8 cellular contexts compared by ENCODE assay signal in the genomic region with DNA sequence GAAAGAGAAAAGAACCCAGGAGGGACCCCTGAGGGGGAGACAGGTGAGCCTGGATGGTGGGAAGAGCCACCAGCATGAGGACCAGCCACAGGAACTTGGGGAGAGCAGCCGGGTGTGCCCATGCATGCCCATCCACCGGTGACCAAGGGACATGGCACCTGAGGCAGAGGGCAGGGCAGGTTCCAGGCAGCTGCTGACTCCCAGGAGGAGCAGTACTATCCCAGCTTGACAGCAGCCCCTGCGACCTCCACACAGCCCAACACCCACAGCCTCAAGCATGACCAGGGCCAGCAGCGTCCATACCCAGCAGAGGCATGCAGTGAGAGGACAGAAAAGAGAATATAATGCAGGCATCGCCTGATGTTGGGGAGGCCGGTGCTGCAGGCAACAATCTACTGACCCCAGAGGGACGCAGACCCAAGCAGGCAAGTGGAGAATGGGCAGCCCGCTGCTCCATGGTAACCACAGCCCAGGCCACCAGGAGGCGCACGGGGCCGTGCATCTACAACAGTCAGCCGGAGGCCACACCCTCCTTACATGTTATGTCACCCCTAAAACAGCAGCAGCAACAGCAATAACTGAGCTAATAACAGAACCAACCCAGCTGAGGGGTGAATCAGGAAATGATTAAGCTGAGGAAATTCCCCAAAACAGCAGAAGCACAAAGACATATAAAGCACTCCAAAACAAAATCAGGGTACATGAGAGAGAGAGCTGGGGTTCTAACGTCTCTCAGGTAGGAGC. TPM values are rescaled to one million over a fixed set of nuclear protein-coding genes. Genes with fewer than 3 reads are reported as not detected.
A peak's percentile ranks its signal among the peaks of the same experiment; 100 is the strongest.
DNase-seq lines count a peak whose midpoint lies in the region; ATAC-seq and TF ChIP-seq lines count a peak whose summit lies in the region.

No MANE protein-coding gene starts in this region.

- DNase-seq in GM12865 (ENCODE audit: low read depth) (peak; percentile 92), HAP-1 (ENCODE audit: low spot score in 2 of 2) (peak; percentile 16 to 84), M059J (ENCODE audit: low read depth) (peak; percentile 1), left colon (peak; percentile 74 to 91), cerebellar nuclear complex (lab: John Stamatoyannopoulos, UW) (no peak)
- DNase-seq in central memory CD4-positive, alpha-beta T cell, result peak; percentile 75
- peak; percentile 84 for DNase-seq in stimulated activated CD4-positive, alpha-beta T cell treated with anti-CD3 and anti-CD28 coated beads, Interleukin-4, amount 100 ng/mL, for 1 hour

- TF ChIP-seq CTCF in GM12865 (IDR thresholded peaks at IDR 0.05; ENCODE audit: insufficient read depth, low read depth, low read length, missing control alignments), result peak; percentile 99

- no peaks in the 10 kb centered on the region for H3K9me3 ChIP-seq in HAP-1

- no peaks in the 10 kb centered on the region for H3K4me1 ChIP-seq in HAP-1

- no peaks in the 10 kb centered on the region for H3K27me3 ChIP-seq in HAP-1 (ENCODE audit: low read depth)

- H3K36me3 ChIP-seq in HAP-1 (replicated peaks), result no peaks in the 10 kb centered on the region

- in situ Hi-C loops in HAP-1 (cut with MboI; ENCODE audit: low sequenced_read_pairs), result no loop called here

- ATAC-seq in activated CD4-positive, CD25-positive, alpha-beta regulatory T cell treated with anti-CD3 and anti-CD28 coated beads, Interleukin-2, amount 50 U/mL, for 24 hours, result peak; percentile 99
- ATAC-seq in left colon, result peak; percentile 97

- intact Hi-C loops in left colon (cut with DNase I, micrococcal nuclease), result loop anchor here in 1 of 2 donors (10.0 kb wide), 1 partner anchor 191 kb away; no protein-coding TSS in a partner anchor

- H3K4me3 ChIP-seq in GM12865 (ENCODE audit: low read depth, low read length) (no peak overlapping the region), HAP-1 (no peak overlapping the region)

RNA-seq across cellular contexts. Expression of gene ANKMY1, which starts 44.1 kb away (rescaled TPM):
- 7.1 and 10.8 TPM in 2 replicates for total RNA-seq in M059J (2014; rRNA removed; shearing (Covaris generic))
- 10 to 100 TPM; 18.5 to 19.9 TPM for total RNA-seq in left colon

RNA-seq across cellular contexts. Expression of gene DUSP28, which starts 46.4 kb away (rescaled TPM):
- total RNA-seq in M059J (2014; rRNA removed; shearing (Covaris generic)), result 3.6 and 4.1 TPM in 2 replicates
- total RNA-seq in left colon, result 1 to 10 TPM; 4.1 to 6.0 TPM

RNA-seq across cellular contexts. Expression of gene RNPEPL1, which starts 54.6 kb away (rescaled TPM):
- total RNA-seq in M059J (2014; rRNA removed; shearing (Covaris generic)), result 4.5 and 18.1 TPM in 2 replicates
- total RNA-seq in left colon, result 100 to 1,000 TPM in 1 of 2 donors, 10 to 100 TPM in 1; 91.4 to 107 TPM

Comparison
In these comparisons a context has a peak if more than half of its experiments do, and no peak if none do; other contexts are left out.
1. DNase-seq: peak in GM12865 (single experiment), HAP-1 (2 of 2), M059J (single experiment), central memory CD4-positive, alpha-beta T cell (single experiment), left colon (2 of 2) and stimulated activated CD4-positive, alpha-beta T cell treated with anti-CD3 and anti-CD28 coated beads, Interleukin-4, amount 100 ng/mL, for 1 hour (single experiment); none in cerebellar nuclear complex (0 of 2).